In genomic region chr4:38236503-38236902, GRCh38 we compare ENCODE assay signal across 25 cellular contexts.
A peak's percentile ranks its signal among the peaks of the same experiment; 100 is the strongest.
DNase-seq lines count a peak whose midpoint lies in the region; ATAC-seq, FAIRE-seq and TF ChIP-seq lines count a peak whose summit lies in the region.
"Had no signal": no experiment of that assay in that cellular context is flagged by ENCODE, and none has a peak within 500 bp of the region (broad histone marks: within the 10 kb centered on the region; RNA-seq: fewer than 3 reads in every experiment).

No MANE protein-coding gene starts in this region.

- H3K9ac ChIP-seq in PC-3 (ENCODE audit: low read length) = no peak overlapping the region
- H3K9ac ChIP-seq in astrocyte (ENCODE audit: low read length) = no peak overlapping the region

- H3K4me3 Mint-ChIP-seq in astrocyte (ENCODE audit: unreplicated experiment) = no peak overlapping the region
- H3K4me3 Mint-ChIP-seq in stimulated activated memory B cell treated with anti-CD40 and anti-IgM and Interleukin-4, amounts not matched to agents 10 μg/mL and 1 μg/mL and 100 μg/mL, for 72 hours = no peak overlapping the region

- intact Hi-C loops in PC-3 (cut with micrococcal nuclease) = no loop called here

- no peak overlapping the region for H3K27ac Mint-ChIP-seq in astrocyte (ENCODE audit: unreplicated experiment)
- no peak overlapping the region for H3K27ac Mint-ChIP-seq in stimulated activated memory B cell treated with anti-CD40 and anti-IgM and Interleukin-4, amounts not matched to agents 10 μg/mL and 1 μg/mL and 100 μg/mL, for 72 hours
- H3K27ac Mint-ChIP-seq: CD4-positive, CD25-positive, alpha-beta regulatory T cell had no signal

- H3K36me3 ChIP-seq in PC-3 (ENCODE audit: low read depth, low read length) (no peaks in the 10 kb centered on the region; the same call in 1 of the 2 replicates), astrocyte (ENCODE audit: insufficient read depth, low read length) (no peaks in the 10 kb centered on the region)
- H3K36me3 ChIP-seq: BE2C, Peyer's patch, SJSA1 had no signal

- H3K4me1 ChIP-seq in PC-3 (ENCODE audit: insufficient read depth, low read length) (peaks cover 12% of the 10 kb centered on the region), astrocyte (ENCODE audit: insufficient read depth, low read length) (peaks cover 4% of the 10 kb centered on the region)
- H3K4me1 ChIP-seq: A549, BE2C, Peyer's patch, SJSA1 had no signal

- no peaks in the 10 kb centered on the region for H3K9me3 Mint-ChIP-seq in astrocyte (ENCODE audit: unreplicated experiment)
- no peaks in the 10 kb centered on the region for H3K9me3 Mint-ChIP-seq in stimulated activated memory B cell treated with anti-CD40 and anti-IgM and Interleukin-4, amounts not matched to agents 10 μg/mL and 1 μg/mL and 100 μg/mL, for 72 hours

- no peak for FAIRE-seq in astrocyte (lab: Jason Lieb, UNC)
- FAIRE-seq: A549, GM19239 had no signal

- H3K27me3 Mint-ChIP-seq in astrocyte (ENCODE audit: low read depth, unreplicated experiment) = peaks cover 9% of the 10 kb centered on the region
- H3K27me3 Mint-ChIP-seq in stimulated activated memory B cell treated with anti-CD40 and anti-IgM and Interleukin-4, amounts not matched to agents 10 μg/mL and 1 μg/mL and 100 μg/mL, for 72 hours = peaks cover 19% of the 10 kb centered on the region

- H3K27me3 ChIP-seq in PC-3 (ENCODE audit: low read length) (no peaks in the 10 kb centered on the region), astrocyte (ENCODE audit: insufficient read depth, low read length) (peaks cover under 1% of the 10 kb centered on the region)
- H3K27me3 ChIP-seq: BE2C, Peyer's patch, SJSA1 had no signal

- H3K9me2 ChIP-seq in PC-3 (replicated peaks; ENCODE audit: low read length) = no peaks in the 10 kb centered on the region

- CTCF ChIA-PET in PC-3 (lab: Charles Lee) = no interaction called here

- peaks cover 4% of the 10 kb centered on the region for H3K4me1 Mint-ChIP-seq in astrocyte (ENCODE audit: low read depth, unreplicated experiment)
- H3K4me1 Mint-ChIP-seq in stimulated activated memory B cell treated with anti-CD40 and anti-IgM and Interleukin-4, amounts not matched to agents 10 μg/mL and 1 μg/mL and 100 μg/mL, for 72 hours = no peaks in the 10 kb centered on the region
- H3K4me1 Mint-ChIP-seq: CD4-positive, CD25-positive, alpha-beta regulatory T cell had no signal

- no peak for DNase-seq in PC-3
- DNase-seq in astrocyte (ENCODE audit: low read depth) = no peak
- no peak for DNase-seq in epithelial cell of prostate (ENCODE audit: low read depth, low spot score)
- no peak for DNase-seq in activated CD4-positive, alpha-beta T cell treated with anti-CD3 and anti-CD28 coated beads, Interleukin-2, amount 50 U/mL, for 1 hour
- DNase-seq: BE2C; CD4-positive, CD25-positive, alpha-beta regulatory T cell; DMS79; H7; KG1; NCI-H1105 treated with DMSO at 0.1 percent for 48 hours; NCI-H2029 treated with DMSO at 0.1 percent for 48 hours; NCI-H2171; NCI-H345; NCI-H524; NCI-H774; NK-92 treated with Interleukin-12 subunit alpha and Interleukin-12 subunit beta, amount 100 ng/mL, for 24 hours; Peyer's patch had no signal

- no peak overlapping the region for H2AFZ ChIP-seq in PC-3 (ENCODE audit: low read length)
- H2AFZ ChIP-seq in astrocyte (ENCODE audit: low read depth, low read length) = no peak overlapping the region

- H3K27ac ChIP-seq in PC-3 (ENCODE audit: low read length) (peak overlapping the region; percentile 51), astrocyte (ENCODE audit: low read depth, low read length) (no peak overlapping the region), epithelial cell of prostate (peak overlapping the region; percentile 65)
- H3K27ac ChIP-seq: A549, Peyer's patch, SJSA1 had no signal

- no peaks in the 10 kb centered on the region for H3K36me3 Mint-ChIP-seq in astrocyte (ENCODE audit: low read depth, unreplicated experiment)
- no peaks in the 10 kb centered on the region for H3K36me3 Mint-ChIP-seq in stimulated activated memory B cell treated with anti-CD40 and anti-IgM and Interleukin-4, amounts not matched to agents 10 μg/mL and 1 μg/mL and 100 μg/mL, for 72 hours
- H3K36me3 Mint-ChIP-seq: CD4-positive, CD25-positive, alpha-beta regulatory T cell had no signal

- H4K20me1 ChIP-seq in PC-3 (ENCODE audit: low read length) (no peaks in the 10 kb centered on the region), astrocyte (ENCODE audit: insufficient read depth, low read length) (no peaks in the 10 kb centered on the region)

- H3K9me3 ChIP-seq in PC-3 (ENCODE audit: low read length) (no peaks in the 10 kb centered on the region), astrocyte (ENCODE audit: insufficient read depth, low read depth, low read length) (no peaks in the 10 kb centered on the region)
- H3K9me3 ChIP-seq: A549, BE2C, Peyer's patch, SJSA1 had no signal

- H3K4me3 ChIP-seq in PC-3 (ENCODE audit: low read length) = no peak overlapping the region
- no peak overlapping the region for H3K4me3 ChIP-seq in astrocyte (ENCODE audit: insufficient read depth, low read depth, low read length)
- H3K4me3 ChIP-seq: A549, Peyer's patch, SJSA1 had no signal

- no TSS peak for BruUV-seq in PC-3 (replicated peaks; lab: Mats Ljungman, UMichigan)

- ATAC-seq in PC-3 = no peak
- ATAC-seq in stimulated activated memory B cell treated with anti-CD40 and anti-IgM and Interleukin-4, amounts not matched to agents 10 μg/mL and 1 μg/mL and 100 μg/mL, for 72 hours = peak; percentile 27
- ATAC-seq in GM19467 (IDR thresholded peaks at IDR 0.05; ENCODE audit: unreplicated experiment) = no peak
- ATAC-seq in HG03280 (IDR thresholded peaks at IDR 0.05; ENCODE audit: unreplicated experiment) = no peak
- ATAC-seq in activated CD4-positive, CD25-positive, alpha-beta regulatory T cell treated with anti-CD3 and anti-CD28 coated beads, Interleukin-2, amount 50 U/mL, for 24 hours = no peak
- ATAC-seq: A549, Right ventricle myocardium inferior had no signal

- no peak for TF ChIP-seq CTCF in PC-3 (conservative IDR thresholded peaks at IDR 0.05; ENCODE audit: low read depth, low read length)
- TF ChIP-seq CTCF in astrocyte (IDR thresholded peaks at IDR 0.05; ENCODE audit: insufficient read depth, low read depth, low read length) = no peak

- no peaks in the 10 kb centered on the region for H3F3A ChIP-seq in PC-3 (ENCODE audit: low read length, unreplicated experiment)

- POLR2A ChIA-PET in PC-3 (lab: Charles Lee; ENCODE audit: unreplicated experiment) = no interaction called here

- H3K4me2 ChIP-seq in PC-3 (ENCODE audit: low read length) = 0 out of 2 replicates have a peak overlapping the region, but pooled peaks have one; percentile 1
- peak overlapping the region; percentile 40 for H3K4me2 ChIP-seq in astrocyte (ENCODE audit: low read length)
- H3K4me2 ChIP-seq: A549 had no signal

- no peaks in the 10 kb centered on the region for H3K79me2 ChIP-seq in PC-3 (ENCODE audit: low read length)
- no peaks in the 10 kb centered on the region for H3K79me2 ChIP-seq in astrocyte (ENCODE audit: insufficient read depth, low read length)
